15 cellular contexts compared by ENCODE assay signal in genomic region chr4:39062499-39062898, GRCh38. TPM values are rescaled to one million over a fixed set of nuclear protein-coding genes. Genes with fewer than 3 reads are reported as not detected.
A peak's percentile ranks its signal among the peaks of the same experiment; 100 is the strongest.
DNase-seq lines count a peak whose midpoint lies in the region; ATAC-seq and TF ChIP-seq lines count a peak whose summit lies in the region.
"Had no signal": no experiment of that assay in that cellular context is flagged by ENCODE, and none has a peak within 500 bp of the region (broad histone marks: within the 10 kb centered on the region; RNA-seq: fewer than 3 reads in every experiment).

No MANE protein-coding gene starts in this region.

- H3K4me2 ChIP-seq in BLaER1: peak overlapping the region; percentile 11; the same call in 1 of the 2 replicates
- peak overlapping the region; percentile 6 for H3K4me2 ChIP-seq in Karpas-422 (ENCODE audit: low read depth, low read length, poor library complexity, severe bottlenecking)
- peak overlapping the region; percentile 40 for H3K4me2 ChIP-seq in neural cell (ENCODE audit: low read length)

- DNase-seq in Karpas-422 (no peak), dorsolateral prefrontal cortex (peak in 1 of 10 donors; percentile 28), left ventricle myocardium inferior (no peak), left colon (no peak), GM03348 (ENCODE audit: low spot score) (no peak), erythroblast (lab: John Stamatoyannopoulos, UW) (no peak)
- DNase-seq: activated CD4-positive, alpha-beta T cell treated with anti-CD3 and anti-CD28 coated beads for 4 hours; activated T-cell treated with anti-CD3 and anti-CD28 coated beads for 4 hours; COR-L47; gastrocnemius medialis; stimulated activated CD4-positive, alpha-beta T cell treated with anti-CD3 and anti-CD28 coated beads, Interleukin-2, amount 100 ng/mL, for 24 hours had no signal

- H3K27ac ChIP-seq in BLaER1 (no peak overlapping the region), Karpas-422 (ENCODE audit: low read length) (0 out of 2 replicates have a peak overlapping the region, but pooled peaks have one; percentile 8), dorsolateral prefrontal cortex (peak overlapping the region in 46 of 59 donors; percentile 7 to 76 (median 46)), neural cell (ENCODE audit: low read length) (peak overlapping the region; percentile 70), left ventricle myocardium inferior (replicated peaks) (no peak overlapping the region)
- H3K27ac ChIP-seq: gastrocnemius medialis, suprapubic skin had no signal

- H3K4me1 ChIP-seq in BLaER1 (peaks cover 12% of the 10 kb centered on the region), Karpas-422 (ENCODE audit: low read length) (peaks cover 50% of the 10 kb centered on the region), left ventricle myocardium inferior (peaks cover 24% of the 10 kb centered on the region)

- peak in 1 of 56 donors; percentile 3 for TF ChIP-seq CTCF in dorsolateral prefrontal cortex (IDR thresholded peaks at IDR 0.05 in 54 of 56, conservative IDR thresholded peaks at IDR 0.05 in 2 of 56; ENCODE audit: low read depth in 1 of 56, partially characterized antibody in 56 of 56)
- no peak for TF ChIP-seq CTCF in neural cell (IDR thresholded peaks at IDR 0.05; ENCODE audit: poor library complexity, severe bottlenecking)
- no peak for TF ChIP-seq CTCF in left ventricle myocardium inferior (IDR thresholded peaks at IDR 0.05; ENCODE audit: borderline replicate concordance)

- H3F3A ChIP-seq in neural cell (ENCODE audit: insufficient read depth, low read length, poor library complexity, severe bottlenecking): peaks cover 4% of the 10 kb centered on the region

- H3K36me3 ChIP-seq in BLaER1 (no peaks in the 10 kb centered on the region), Karpas-422 (ENCODE audit: insufficient read depth, low read length) (peaks cover 11% of the 10 kb centered on the region), neural cell (ENCODE audit: insufficient read depth, low read length) (no peaks in the 10 kb centered on the region), left ventricle myocardium inferior (no peaks in the 10 kb centered on the region)
- H3K36me3 ChIP-seq: gastrocnemius medialis, suprapubic skin had no signal

- no peak for ATAC-seq in left colon
- ATAC-seq: gastrocnemius medialis had no signal

- H3K27me3 ChIP-seq in BLaER1: no peaks in the 10 kb centered on the region
- no peaks in the 10 kb centered on the region for H3K27me3 ChIP-seq in Karpas-422 (ENCODE audit: low read length)
- H3K27me3 ChIP-seq in dorsolateral prefrontal cortex: no peaks in the 10 kb centered on the region
- H3K27me3 ChIP-seq in neural cell (ENCODE audit: insufficient read depth, low read depth, low read length): no peaks in the 10 kb centered on the region
- H3K27me3 ChIP-seq in left ventricle myocardium inferior (ENCODE audit: low read depth): no peaks in the 10 kb centered on the region
- H3K27me3 ChIP-seq: gastrocnemius medialis, suprapubic skin had no signal

- H2AFZ ChIP-seq in Karpas-422 (ENCODE audit: low read length) (no peak overlapping the region), neural cell (ENCODE audit: low read depth, low read length) (peak overlapping the region; percentile 43)

- no peak overlapping the region for H3K4me3 ChIP-seq in BLaER1
- H3K4me3 ChIP-seq in Karpas-422 (ENCODE audit: low read length): no peak overlapping the region
- H3K4me3 ChIP-seq in dorsolateral prefrontal cortex: peak overlapping the region; percentile 4 to 65 (median 46)
- peak overlapping the region; percentile 69 for H3K4me3 ChIP-seq in neural cell (ENCODE audit: low read length)
- no peak overlapping the region for H3K4me3 ChIP-seq in left ventricle myocardium inferior
- H3K4me3 ChIP-seq: gastrocnemius medialis, suprapubic skin had no signal

- H3K9me3 ChIP-seq in BLaER1: no peaks in the 10 kb centered on the region
- H3K9me3 ChIP-seq in Karpas-422 (ENCODE audit: low read length): no peaks in the 10 kb centered on the region
- no peaks in the 10 kb centered on the region for H3K9me3 ChIP-seq in neural cell (ENCODE audit: low read length)
- no peaks in the 10 kb centered on the region for H3K9me3 ChIP-seq in left ventricle myocardium inferior (replicated peaks)
- H3K9me3 ChIP-seq: gastrocnemius medialis, suprapubic skin had no signal

- TF ChIP-seq EP300 in neural cell (conservative IDR thresholded peaks at IDR 0.05; ENCODE audit: poor library complexity, severe bottlenecking): no peak

- no peak for TF ChIP-seq RAD21 in neural cell (conservative IDR thresholded peaks at IDR 0.05)

- TF ChIP-seq POLR2A in erythroblast (IDR thresholded peaks at IDR 0.05; ENCODE audit: low read length): no peak

- H3K9ac ChIP-seq in BLaER1: no peak overlapping the region
- H3K9ac ChIP-seq in Karpas-422 (ENCODE audit: low read length): no peak overlapping the region
- H3K9ac ChIP-seq in neural cell (ENCODE audit: low read length): peak overlapping the region; percentile 51

- H3K9me2 ChIP-seq in Karpas-422 (replicated peaks; ENCODE audit: insufficient read depth, low read length) (no peaks in the 10 kb centered on the region), neural cell (ENCODE audit: insufficient read depth, low read length) (no peaks in the 10 kb centered on the region)

- intact Hi-C loops in dorsolateral prefrontal cortex (cut with DNase I): no loop called here
- intact Hi-C loops in left ventricle myocardium inferior (cut with micrococcal nuclease): no loop called here
- intact Hi-C loops in left colon (cut with DNase I, micrococcal nuclease): no loop called here

- H4K20me1 ChIP-seq in BLaER1 (peaks cover 32% of the 10 kb centered on the region), Karpas-422 (ENCODE audit: insufficient read depth, low read depth, low read length) (0 out of 2 replicates have a peak, but pooled peaks cover 3% of the 10 kb centered on the region), neural cell (ENCODE audit: insufficient read depth) (no peaks in the 10 kb centered on the region)

- peaks cover 99% of the 10 kb centered on the region for H3K79me2 ChIP-seq in Karpas-422 (ENCODE audit: low read length)
- H3K79me2 ChIP-seq in neural cell (replicated peaks; ENCODE audit: insufficient read depth, low read length): peaks cover 39% of the 10 kb centered on the region

TF ChIP-seq in neural cell, 6 proteins besides CTCF, POLR2A, EP300 and RAD21:
- TF ChIP-seq REST (IDR thresholded peaks at IDR 0.05; ENCODE audit: borderline replicate concordance) (no peak), SMC3 (conservative IDR thresholded peaks at IDR 0.05; ENCODE audit: poor library complexity) (no peak), MXI1 (conservative IDR thresholded peaks at IDR 0.05; ENCODE audit: poor library complexity, severe bottlenecking) (peak; percentile 54), POLR2AphosphoS5 (IDR thresholded peaks at IDR 0.05) (no peak), EZH2 (IDR thresholded peaks at IDR 0.05; ENCODE audit: borderline replicate concordance, insufficient read depth, low read length, poor library complexity, severe bottlenecking) (no peak)
TF ChIP-seq in neural cell: peak in this region for 1.

RNA-seq across cellular contexts. Expression of gene KLHL5, which starts 0.5 kb away (rescaled TPM):
- total RNA-seq in Karpas-422 (2014; rRNA removed; shearing (Covaris generic); ENCODE audit: low replicate concordance): 142 and 147 TPM in 2 replicates
- total RNA-seq in dorsolateral prefrontal cortex (10 to 100 TPM; 37.8 to 81.9 (median 53.4) TPM), left ventricle myocardium inferior (11.2 TPM), left colon (10 to 100 TPM in 1 of 2 donors, 1 to 10 TPM in 1; 2.7 to 13.1 TPM)
- polyA plus RNA-seq in neural cell: 33.8 TPM in 2 replicates
- 74.0 and 87.7 TPM in 2 replicates for polyA minus RNA-seq in neural cell

RNA-seq across cellular contexts. Expression of gene TMEM156, which starts 30.3 kb away (rescaled TPM):
- total RNA-seq in Karpas-422 (2014; rRNA removed; shearing (Covaris generic); ENCODE audit: low replicate concordance): 152 and 240 TPM in 2 replicates
- total RNA-seq in dorsolateral prefrontal cortex: 1 to 10 TPM in 78 of 120 experiments, under 1 TPM in 39, not detected in 3; 0.23 to 4.5 (median 1.4) TPM
- not detected in 2 replicates for polyA plus RNA-seq in neural cell
- not detected in 2 replicates for polyA minus RNA-seq in neural cell
- total RNA-seq in left ventricle myocardium inferior: not detected
- under 1 TPM in 1 of 2 donors, not detected in 1; 0.70 TPM for total RNA-seq in left colon
- total RNA-seq: A673, gastrocnemius medialis, suprapubic skin had no signal

Comparison
In these comparisons a context has a peak if more than half of its experiments do, and no peak if none do; other contexts are left out.
1. H3K27ac ChIP-seq: peak in Karpas-422 (single experiment), dorsolateral prefrontal cortex (46 of 59) and neural cell (single experiment); none in BLaER1 (single experiment) and left ventricle myocardium inferior (single experiment).
2. H3K4me3 ChIP-seq: peak in dorsolateral prefrontal cortex (59 of 59) and neural cell (single experiment); none in BLaER1 (single experiment), Karpas-422 (single experiment) and left ventricle myocardium inferior (single experiment).
3. RNA of gene TMEM156, which starts 30.3 kb away (total RNA-seq): 152 to 240 TPM in Karpas-422; 0.23 to 4.5 TPM in dorsolateral prefrontal cortex, 0.70 TPM in left colon and not detected in left ventricle myocardium inferior (single experiment); every median in the first group is over 10 times any median in the second.
4. Peak in every context shown above with its lines, with median percentiles within 50 percentile points of each other: H3K4me2 ChIP-seq.